Comparison of ENCODE assay signal across 1 cellular context in genomic region chr17:39138416-39139136, GRCh38.
TF ChIP-seq lines count a peak whose summit lies in the region.

No MANE protein-coding gene starts in this region.

TF ChIP-seq in SK-N-SH treated with all-trans-retinoic acid at 6 μM for 48 hours, 23 proteins besides CTCF, POLR2A, EP300 and RAD21 (continued from another document):
- no peak for TF ChIP-seq TSHZ2 (CRISPR knock-in tag; IDR thresholded peaks at IDR 0.05)
- TF ChIP-seq ZNF70 (CRISPR knock-in tag; IDR thresholded peaks at IDR 0.05) = no peak
- TF ChIP-seq CSRNP3 (CRISPR knock-in tag; IDR thresholded peaks at IDR 0.05) = no peak
- TF ChIP-seq SNAI2 (CRISPR knock-in tag; IDR thresholded peaks at IDR 0.05) = no peak
